In genomic region chr6:43990627-43991619, GRCh38 we compare ENCODE assay signal across 1 cellular context.
TF ChIP-seq lines count a peak whose summit lies in the region.

No MANE protein-coding gene starts in this region.

TF ChIP-seq in HepG2, 621 proteins besides CTCF, POLR2A, EP300 and RAD21 (continued from another document and continues in another):
- TF ChIP-seq REST (IDR thresholded peaks at IDR 0.05; ENCODE audit: borderline replicate concordance in 1 of 2, low read depth in 1 of 2, low read length in 2 of 2): peak in 1 of 2 experiments; percentile 75; a peak in 1 of 4 replicates
- TF ChIP-seq RNF2 (conservative IDR thresholded peaks at IDR 0.05; ENCODE audit: low read depth): 0 out of 2 replicates have a peak, but pooled peaks have one; percentile 73
- TF ChIP-seq GPBP1L1 (CRISPR knock-in tag; IDR thresholded peaks at IDR 0.05): no peak
- TF ChIP-seq ZNF280D (CRISPR knock-in tag; IDR thresholded peaks at IDR 0.05): 0 out of 2 replicates have a peak, but pooled peaks have one; percentile 70
- peak; percentile 66 for TF ChIP-seq THAP11 (CRISPR knock-in tag; IDR thresholded peaks at IDR 0.05)
- TF ChIP-seq ARID2 (CRISPR knock-in tag; IDR thresholded peaks at IDR 0.05; ENCODE audit: borderline replicate concordance): peak; percentile 92
- TF ChIP-seq ATF5 (CRISPR knock-in tag; IDR thresholded peaks at IDR 0.05; ENCODE audit: low read depth): no peak; the same call in none of the 2 replicates
- TF ChIP-seq ZNF501 (CRISPR knock-in tag; IDR thresholded peaks at IDR 0.05): peak; percentile 83; the same call in 1 of the 2 replicates
- TF ChIP-seq ZNF124 (CRISPR knock-in tag; IDR thresholded peaks at IDR 0.05): no peak
- TF ChIP-seq ZNF350 (CRISPR knock-in tag; IDR thresholded peaks at IDR 0.05; ENCODE audit: borderline replicate concordance, low read depth): peak; percentile 97; the same call in 1 of the 2 replicates
- peak; percentile 52; the same call in 1 of the 2 replicates for TF ChIP-seq ZNF749 (CRISPR knock-in tag; IDR thresholded peaks at IDR 0.05; ENCODE audit: borderline replicate concordance)
- no peak for TF ChIP-seq ZNF775 (CRISPR knock-in tag; IDR thresholded peaks at IDR 0.05; ENCODE audit: borderline replicate concordance)
- no peak for TF ChIP-seq ZNF776 (CRISPR knock-in tag; IDR thresholded peaks at IDR 0.05)
- no peak for TF ChIP-seq AGO2 (optimal IDR thresholded peaks at IDR 0.05; ENCODE audit: low read depth, low read length)
- TF ChIP-seq TGIF2 (CRISPR knock-in tag; IDR thresholded peaks at IDR 0.05): peak; percentile 31
- peak; percentile 85 for TF ChIP-seq ZNF704 (CRISPR knock-in tag; IDR thresholded peaks at IDR 0.05; ENCODE audit: borderline replicate concordance)
- peak; percentile 88; the same call in 1 of the 2 replicates for TF ChIP-seq ZKSCAN8 (CRISPR knock-in tag; IDR thresholded peaks at IDR 0.05; ENCODE audit: borderline replicate concordance)
- TF ChIP-seq PLRG1 (conservative IDR thresholded peaks at IDR 0.05): no peak
- TF ChIP-seq MLXIP (CRISPR knock-in tag; IDR thresholded peaks at IDR 0.05; ENCODE audit: borderline replicate concordance): 0 out of 2 replicates have a peak, but pooled peaks have one; percentile 82
- TF ChIP-seq SRSF1 (optimal IDR thresholded peaks at IDR 0.05; ENCODE audit: low read depth, low read length): no peak
- peak; percentile 94 for TF ChIP-seq FOXK2 (IDR thresholded peaks at IDR 0.05)
- no peak; the same call in 1 of the 2 replicates for TF ChIP-seq ETS1 (CRISPR knock-in tag; IDR thresholded peaks at IDR 0.05)
- TF ChIP-seq BCL3 (CRISPR knock-in tag; IDR thresholded peaks at IDR 0.05): peak; percentile 93; the same call in 1 of the 2 replicates
- peak; percentile 97 for TF ChIP-seq ZMYM3 (CRISPR knock-in tag; IDR thresholded peaks at IDR 0.05)
- no peak for TF ChIP-seq ZNF225 (CRISPR knock-in tag; IDR thresholded peaks at IDR 0.05)
- no peak for TF ChIP-seq ZBTB37 (CRISPR knock-in tag; IDR thresholded peaks at IDR 0.05)
- peak; percentile 85 for TF ChIP-seq YEATS4 (CRISPR knock-in tag; IDR thresholded peaks at IDR 0.05; ENCODE audit: borderline replicate concordance)
- peak; percentile 88; the same call in 1 of the 2 replicates for TF ChIP-seq ZFP37 (CRISPR knock-in tag; IDR thresholded peaks at IDR 0.05; ENCODE audit: borderline replicate concordance)
- no peak; the same call in 1 of the 2 replicates for TF ChIP-seq ZNF24 (IDR thresholded peaks at IDR 0.05)
- TF ChIP-seq ATF3 (CRISPR knock-in tag; IDR thresholded peaks at IDR 0.05): no peak
- no peak for TF ChIP-seq SNAI1 (CRISPR knock-in tag; IDR thresholded peaks at IDR 0.05; ENCODE audit: borderline replicate concordance)
- TF ChIP-seq ZNF768 (CRISPR knock-in tag; IDR thresholded peaks at IDR 0.05): peak; percentile 73
- peak; percentile 82; the same call in 1 of the 2 replicates for TF ChIP-seq ZNF354B (CRISPR knock-in tag; IDR thresholded peaks at IDR 0.05)
- 0 out of 2 replicates have a peak, but pooled peaks have one; percentile 68 for TF ChIP-seq TBP (CRISPR knock-in tag; IDR thresholded peaks at IDR 0.05)
- TF ChIP-seq ZNF644 (CRISPR knock-in tag; IDR thresholded peaks at IDR 0.05; ENCODE audit: low read depth): 0 out of 2 replicates have a peak, but pooled peaks have one; percentile 63
- peak; percentile 70; the same call in 1 of the 2 replicates for TF ChIP-seq GMEB1 (CRISPR knock-in tag; IDR thresholded peaks at IDR 0.05; ENCODE audit: borderline replicate concordance)
- TF ChIP-seq SALL2 (CRISPR knock-in tag; IDR thresholded peaks at IDR 0.05): peak; percentile 98
- TF ChIP-seq ZNF839 (CRISPR knock-in tag; IDR thresholded peaks at IDR 0.05; ENCODE audit: borderline replicate concordance): no peak
- TF ChIP-seq HOXA7 (CRISPR knock-in tag; IDR thresholded peaks at IDR 0.05): no peak
- TF ChIP-seq POGZ (CRISPR knock-in tag; IDR thresholded peaks at IDR 0.05): peak; percentile 26
- peak; percentile 79; the same call in 1 of the 2 replicates for TF ChIP-seq ZNF740 (CRISPR knock-in tag; IDR thresholded peaks at IDR 0.05)
